Comparison of ENCODE assay signal across 1 cellular context in the genomic region with DNA sequence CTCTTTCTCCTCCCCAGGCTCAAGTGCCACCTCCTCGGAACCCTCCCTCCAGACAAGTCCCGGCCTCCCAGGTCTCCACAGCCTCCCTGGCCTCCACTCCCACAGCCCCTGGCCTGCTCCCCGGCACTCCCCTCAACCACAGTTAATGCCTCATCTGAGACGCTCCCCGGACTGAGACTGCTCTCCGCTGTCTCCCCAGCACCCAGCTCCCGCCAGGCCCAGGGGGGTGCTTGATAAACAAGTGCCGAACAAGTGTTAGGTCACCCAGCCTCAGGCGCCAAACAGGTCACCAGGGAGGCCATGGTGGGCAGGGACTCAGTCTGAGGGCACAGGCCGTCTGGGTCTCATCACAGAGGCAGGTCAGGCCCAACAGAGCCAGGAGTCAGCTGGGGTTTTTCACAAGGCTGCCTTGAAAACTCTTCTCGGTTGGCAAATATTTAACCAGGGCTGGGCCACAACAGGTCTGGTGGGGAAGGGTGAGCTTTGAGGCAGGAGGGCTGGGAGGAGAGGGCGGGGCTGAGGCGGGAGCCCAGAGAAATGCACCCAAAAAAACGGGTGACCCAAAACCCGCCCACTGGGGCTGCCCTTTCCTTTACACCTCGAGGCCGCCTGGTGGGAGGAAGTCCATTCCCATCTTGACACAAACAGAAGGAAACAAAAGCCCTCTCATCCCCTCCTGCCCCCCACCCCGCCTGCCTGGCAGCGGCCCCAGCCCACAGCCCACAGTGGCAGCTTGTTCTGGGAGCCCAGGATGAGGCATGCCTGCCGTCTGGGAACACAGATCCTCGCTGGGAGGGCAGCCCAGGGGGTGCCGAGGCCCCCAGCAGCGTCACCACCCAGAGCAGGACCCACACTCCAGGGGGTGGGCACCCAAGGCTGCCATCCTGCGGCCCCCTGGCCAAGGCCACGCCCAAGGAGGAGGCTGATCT.
A peak's percentile ranks its signal among the peaks of the same experiment; 100 is the strongest.
TF ChIP-seq lines count a peak whose summit lies in the region.

No MANE protein-coding gene starts in this region.

TF ChIP-seq in HepG2, 621 proteins besides CTCF, POLR2A, EP300 and RAD21 (continued from another document and continues in another):
- TF ChIP-seq, protein P1, sequence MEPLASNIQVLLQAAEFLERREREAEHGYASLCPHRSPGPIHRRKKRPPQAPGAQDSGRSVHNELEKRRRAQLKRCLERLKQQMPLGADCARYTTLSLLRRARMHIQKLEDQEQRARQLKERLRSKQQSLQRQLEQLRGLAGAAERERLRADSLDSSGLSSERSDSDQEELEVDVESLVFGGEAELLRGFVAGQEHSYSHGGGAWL (CRISPR knock-in tag; IDR thresholded peaks at IDR 0.05) = no peak
- TF ChIP-seq CAMTA2 (CRISPR knock-in tag; IDR thresholded peaks at IDR 0.05; ENCODE audit: borderline replicate concordance) (no peak), ZNF460 (CRISPR knock-in tag; IDR thresholded peaks at IDR 0.05; ENCODE audit: borderline replicate concordance) (no peak), MIER2 (CRISPR knock-in tag; IDR thresholded peaks at IDR 0.05) (no peak), HHEX (CRISPR knock-in tag; IDR thresholded peaks at IDR 0.05) (no peak), ZC3H13 (CRISPR knock-in tag; IDR thresholded peaks at IDR 0.05) (no peak), ZNF749 (CRISPR knock-in tag; IDR thresholded peaks at IDR 0.05; ENCODE audit: borderline replicate concordance) (no peak), ZFP36L1 (CRISPR knock-in tag; IDR thresholded peaks at IDR 0.05) (no peak), MBD4 (IDR thresholded peaks at IDR 0.05; ENCODE audit: borderline replicate concordance, low read length) (no peak), ZMYM2 (CRISPR knock-in tag; IDR thresholded peaks at IDR 0.05) (no peak; the same call in 1 of the 2 replicates), SATB2 (CRISPR knock-in tag; IDR thresholded peaks at IDR 0.05) (no peak), CEBPG (CRISPR knock-in tag; IDR thresholded peaks at IDR 0.05) (peak; percentile 3; the same call in 1 of the 2 replicates), ZZZ3 (CRISPR knock-in tag; IDR thresholded peaks at IDR 0.05; ENCODE audit: borderline replicate concordance) (no peak), AHR (CRISPR knock-in tag; IDR thresholded peaks at IDR 0.05) (no peak), KLF6 (CRISPR knock-in tag; IDR thresholded peaks at IDR 0.05) (no peak), BRD4 (CRISPR knock-in tag; IDR thresholded peaks at IDR 0.05) (no peak), DNMT3B (CRISPR knock-in tag; conservative IDR thresholded peaks at IDR 0.05) (no peak), ZSCAN30 (CRISPR knock-in tag; IDR thresholded peaks at IDR 0.05) (no peak), ZNF296 (CRISPR knock-in tag; conservative IDR thresholded peaks at IDR 0.05) (no peak), POGZ (CRISPR knock-in tag; IDR thresholded peaks at IDR 0.05) (0 out of 2 replicates have a peak, but pooled peaks have one; percentile 23), SCMH1 (CRISPR knock-in tag; IDR thresholded peaks at IDR 0.05; ENCODE audit: borderline replicate concordance) (no peak), TBX3 (IDR thresholded peaks at IDR 0.05; ENCODE audit: borderline replicate concordance) (no peak), ELF3 (CRISPR knock-in tag; IDR thresholded peaks at IDR 0.05) (no peak), BHLHE40 (IDR thresholded peaks at IDR 0.05; ENCODE audit: low read length) (no peak), RXRB (CRISPR knock-in tag; IDR thresholded peaks at IDR 0.05; ENCODE audit: borderline replicate concordance) (peak; percentile 64; the same call in 1 of the 2 replicates), ZBTB38 (CRISPR knock-in tag; IDR thresholded peaks at IDR 0.05) (peak; percentile 10; the same call in 1 of the 2 replicates)
- TF ChIP-seq, protein P2, sequence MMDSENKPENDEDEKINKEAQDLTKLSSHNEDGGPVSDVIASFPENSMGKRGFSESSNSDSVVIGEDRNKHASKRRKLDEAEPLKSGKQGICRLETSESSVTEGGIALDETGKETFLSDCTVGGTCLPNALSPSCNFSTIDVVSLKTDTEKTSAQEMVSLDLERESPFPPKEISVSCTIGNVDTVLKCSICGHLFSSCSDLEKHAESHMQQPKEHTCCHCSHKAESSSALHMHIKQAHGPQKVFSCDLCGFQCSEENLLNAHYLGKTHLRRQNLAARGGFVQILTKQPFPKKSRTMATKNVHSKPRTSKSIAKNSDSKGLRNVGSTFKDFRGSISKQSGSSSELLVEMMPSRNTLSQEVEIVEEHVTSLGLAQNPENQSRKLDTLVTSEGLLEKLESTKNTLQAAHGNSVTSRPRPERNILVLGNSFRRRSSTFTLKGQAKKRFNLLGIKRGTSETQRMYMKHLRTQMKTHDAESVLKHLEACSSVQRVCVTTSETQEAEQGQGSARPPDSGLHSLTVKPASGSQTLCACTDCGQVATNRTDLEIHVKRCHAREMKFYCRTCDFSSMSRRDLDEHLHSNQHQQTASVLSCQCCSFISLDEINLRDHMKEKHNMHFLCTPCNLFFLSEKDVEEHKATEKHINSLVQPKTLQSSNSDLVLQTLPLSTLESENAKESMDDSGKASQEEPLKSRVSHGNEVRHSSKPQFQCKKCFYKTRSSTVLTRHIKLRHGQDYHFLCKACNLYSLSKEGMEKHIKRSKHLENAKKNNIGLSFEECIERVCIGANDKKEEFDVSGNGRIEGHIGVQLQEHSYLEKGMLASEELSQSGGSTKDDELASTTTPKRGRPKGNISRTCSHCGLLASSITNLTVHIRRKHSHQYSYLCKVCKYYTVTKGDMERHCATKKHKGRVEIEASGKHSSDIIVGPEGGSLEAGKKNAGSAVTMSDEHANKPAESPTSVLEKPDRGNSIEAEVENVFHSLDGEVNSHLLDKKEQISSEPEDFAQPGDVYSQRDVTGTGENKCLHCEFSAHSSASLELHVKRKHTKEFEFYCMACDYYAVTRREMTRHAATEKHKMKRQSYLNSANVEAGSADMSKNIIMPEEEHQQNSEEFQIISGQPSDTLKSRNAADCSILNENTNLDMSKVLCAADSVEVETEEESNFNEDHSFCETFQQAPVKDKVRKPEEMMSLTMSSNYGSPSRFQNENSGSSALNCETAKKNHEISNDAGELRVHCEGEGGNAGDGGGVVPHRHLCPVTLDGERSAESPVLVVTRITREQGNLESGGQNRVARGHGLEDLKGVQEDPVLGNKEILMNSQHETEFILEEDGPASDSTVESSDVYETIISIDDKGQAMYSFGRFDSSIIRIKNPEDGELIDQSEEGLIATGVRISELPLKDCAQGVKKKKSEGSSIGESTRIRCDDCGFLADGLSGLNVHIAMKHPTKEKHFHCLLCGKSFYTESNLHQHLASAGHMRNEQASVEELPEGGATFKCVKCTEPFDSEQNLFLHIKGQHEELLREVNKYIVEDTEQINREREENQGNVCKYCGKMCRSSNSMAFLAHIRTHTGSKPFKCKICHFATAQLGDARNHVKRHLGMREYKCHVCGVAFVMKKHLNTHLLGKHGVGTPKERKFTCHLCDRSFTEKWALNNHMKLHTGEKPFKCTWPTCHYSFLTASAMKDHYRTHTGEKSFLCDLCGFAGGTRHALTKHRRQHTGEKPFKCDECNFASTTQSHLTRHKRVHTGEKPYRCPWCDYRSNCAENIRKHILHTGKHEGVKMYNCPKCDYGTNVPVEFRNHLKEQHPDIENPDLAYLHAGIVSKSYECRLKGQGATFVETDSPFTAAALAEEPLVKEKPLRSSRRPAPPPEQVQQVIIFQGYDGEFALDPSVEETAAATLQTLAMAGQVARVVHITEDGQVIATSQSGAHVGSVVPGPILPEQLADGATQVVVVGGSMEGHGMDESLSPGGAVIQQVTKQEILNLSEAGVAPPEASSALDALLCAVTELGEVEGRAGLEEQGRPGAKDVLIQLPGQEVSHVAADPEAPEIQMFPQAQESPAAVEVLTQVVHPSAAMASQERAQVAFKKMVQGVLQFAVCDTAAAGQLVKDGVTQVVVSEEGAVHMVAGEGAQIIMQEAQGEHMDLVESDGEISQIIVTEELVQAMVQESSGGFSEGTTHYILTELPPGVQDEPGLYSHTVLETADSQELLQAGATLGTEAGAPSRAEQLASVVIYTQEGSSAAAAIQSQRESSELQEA (CRISPR knock-in tag; IDR thresholded peaks at IDR 0.05; ENCODE audit: not compliant biosample characterization) = no peak
- TF ChIP-seq, protein P3, sequence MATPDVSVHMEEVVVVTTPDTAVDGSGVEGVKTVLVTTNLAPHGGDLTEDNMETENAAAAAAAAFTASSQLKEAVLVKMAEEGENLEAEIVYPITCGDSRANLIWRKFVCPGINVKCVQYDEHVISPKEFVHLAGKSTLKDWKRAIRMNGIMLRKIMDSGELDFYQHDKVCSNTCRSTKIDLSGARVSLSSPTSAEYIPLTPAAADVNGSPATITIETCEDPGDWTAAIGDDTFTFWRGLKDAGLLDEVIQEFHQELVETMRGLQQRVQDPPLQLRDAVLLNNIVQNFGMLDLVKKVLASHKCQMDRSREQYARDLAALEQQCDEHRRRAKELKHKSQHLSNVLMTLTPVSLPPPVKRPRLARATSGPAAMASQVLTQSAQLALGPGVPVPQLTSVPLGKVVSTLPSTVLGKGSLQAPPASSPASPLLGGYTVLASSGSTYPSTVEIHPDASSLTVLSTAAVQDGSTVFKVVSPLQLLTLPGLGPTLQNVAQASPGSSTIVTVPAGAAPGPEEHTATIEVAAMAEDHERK (CRISPR knock-in tag; IDR thresholded peaks at IDR 0.05; ENCODE audit: low read depth) = no peak
- TF ChIP-seq, protein P4, sequence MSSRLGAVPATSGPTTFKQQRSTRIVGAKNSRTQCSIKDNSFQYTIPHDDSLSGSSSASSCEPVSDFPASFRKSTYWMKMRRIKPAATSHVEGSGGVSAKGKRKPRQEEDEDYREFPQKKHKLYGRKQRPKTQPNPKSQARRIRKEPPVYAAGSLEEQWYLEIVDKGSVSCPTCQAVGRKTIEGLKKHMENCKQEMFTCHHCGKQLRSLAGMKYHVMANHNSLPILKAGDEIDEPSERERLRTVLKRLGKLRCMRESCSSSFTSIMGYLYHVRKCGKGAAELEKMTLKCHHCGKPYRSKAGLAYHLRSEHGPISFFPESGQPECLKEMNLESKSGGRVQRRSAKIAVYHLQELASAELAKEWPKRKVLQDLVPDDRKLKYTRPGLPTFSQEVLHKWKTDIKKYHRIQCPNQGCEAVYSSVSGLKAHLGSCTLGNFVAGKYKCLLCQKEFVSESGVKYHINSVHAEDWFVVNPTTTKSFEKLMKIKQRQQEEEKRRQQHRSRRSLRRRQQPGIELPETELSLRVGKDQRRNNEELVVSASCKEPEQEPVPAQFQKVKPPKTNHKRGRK (CRISPR knock-in tag; IDR thresholded peaks at IDR 0.05) = no peak
- TF ChIP-seq, protein P5, sequence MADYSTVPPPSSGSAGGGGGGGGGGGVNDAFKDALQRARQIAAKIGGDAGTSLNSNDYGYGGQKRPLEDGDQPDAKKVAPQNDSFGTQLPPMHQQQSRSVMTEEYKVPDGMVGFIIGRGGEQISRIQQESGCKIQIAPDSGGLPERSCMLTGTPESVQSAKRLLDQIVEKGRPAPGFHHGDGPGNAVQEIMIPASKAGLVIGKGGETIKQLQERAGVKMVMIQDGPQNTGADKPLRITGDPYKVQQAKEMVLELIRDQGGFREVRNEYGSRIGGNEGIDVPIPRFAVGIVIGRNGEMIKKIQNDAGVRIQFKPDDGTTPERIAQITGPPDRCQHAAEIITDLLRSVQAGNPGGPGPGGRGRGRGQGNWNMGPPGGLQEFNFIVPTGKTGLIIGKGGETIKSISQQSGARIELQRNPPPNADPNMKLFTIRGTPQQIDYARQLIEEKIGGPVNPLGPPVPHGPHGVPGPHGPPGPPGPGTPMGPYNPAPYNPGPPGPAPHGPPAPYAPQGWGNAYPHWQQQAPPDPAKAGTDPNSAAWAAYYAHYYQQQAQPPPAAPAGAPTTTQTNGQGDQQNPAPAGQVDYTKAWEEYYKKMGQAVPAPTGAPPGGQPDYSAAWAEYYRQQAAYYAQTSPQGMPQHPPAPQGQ (CRISPR knock-in tag; IDR thresholded peaks at IDR 0.05; ENCODE audit: borderline replicate concordance) = no peak
- TF ChIP-seq, protein P6, sequence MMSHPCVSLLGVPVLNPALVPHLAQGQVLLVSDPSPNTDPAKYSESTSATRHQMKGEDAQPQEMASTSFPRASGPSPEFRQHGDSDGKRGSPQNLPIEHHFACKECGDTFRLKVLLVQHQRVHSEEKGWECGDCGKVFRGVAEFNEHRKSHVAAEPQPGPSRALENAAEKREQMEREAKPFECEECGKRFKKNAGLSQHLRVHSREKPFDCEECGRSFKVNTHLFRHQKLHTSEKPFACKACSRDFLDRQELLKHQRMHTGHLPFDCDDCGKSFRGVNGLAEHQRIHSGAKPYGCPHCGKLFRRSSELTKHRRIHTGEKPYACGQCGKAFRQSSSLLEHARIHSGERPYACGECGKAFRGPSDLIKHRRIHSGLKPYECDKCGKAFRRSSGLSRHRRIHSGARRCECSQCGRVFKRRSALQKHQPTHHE (CRISPR knock-in tag; IDR thresholded peaks at IDR 0.05; ENCODE audit: borderline replicate concordance) = 0 out of 2 replicates have a peak, but pooled peaks have one; percentile 21
- TF ChIP-seq, protein P7, sequence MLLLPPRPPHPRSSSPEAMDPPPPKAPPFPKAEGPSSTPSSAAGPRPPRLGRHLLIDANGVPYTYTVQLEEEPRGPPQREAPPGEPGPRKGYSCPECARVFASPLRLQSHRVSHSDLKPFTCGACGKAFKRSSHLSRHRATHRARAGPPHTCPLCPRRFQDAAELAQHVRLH (CRISPR knock-in tag; IDR thresholded peaks at IDR 0.05; ENCODE audit: borderline replicate concordance, low read depth) = 0 out of 2 replicates have a peak, but pooled peaks have one; percentile 31
- TF ChIP-seq, protein P8, sequence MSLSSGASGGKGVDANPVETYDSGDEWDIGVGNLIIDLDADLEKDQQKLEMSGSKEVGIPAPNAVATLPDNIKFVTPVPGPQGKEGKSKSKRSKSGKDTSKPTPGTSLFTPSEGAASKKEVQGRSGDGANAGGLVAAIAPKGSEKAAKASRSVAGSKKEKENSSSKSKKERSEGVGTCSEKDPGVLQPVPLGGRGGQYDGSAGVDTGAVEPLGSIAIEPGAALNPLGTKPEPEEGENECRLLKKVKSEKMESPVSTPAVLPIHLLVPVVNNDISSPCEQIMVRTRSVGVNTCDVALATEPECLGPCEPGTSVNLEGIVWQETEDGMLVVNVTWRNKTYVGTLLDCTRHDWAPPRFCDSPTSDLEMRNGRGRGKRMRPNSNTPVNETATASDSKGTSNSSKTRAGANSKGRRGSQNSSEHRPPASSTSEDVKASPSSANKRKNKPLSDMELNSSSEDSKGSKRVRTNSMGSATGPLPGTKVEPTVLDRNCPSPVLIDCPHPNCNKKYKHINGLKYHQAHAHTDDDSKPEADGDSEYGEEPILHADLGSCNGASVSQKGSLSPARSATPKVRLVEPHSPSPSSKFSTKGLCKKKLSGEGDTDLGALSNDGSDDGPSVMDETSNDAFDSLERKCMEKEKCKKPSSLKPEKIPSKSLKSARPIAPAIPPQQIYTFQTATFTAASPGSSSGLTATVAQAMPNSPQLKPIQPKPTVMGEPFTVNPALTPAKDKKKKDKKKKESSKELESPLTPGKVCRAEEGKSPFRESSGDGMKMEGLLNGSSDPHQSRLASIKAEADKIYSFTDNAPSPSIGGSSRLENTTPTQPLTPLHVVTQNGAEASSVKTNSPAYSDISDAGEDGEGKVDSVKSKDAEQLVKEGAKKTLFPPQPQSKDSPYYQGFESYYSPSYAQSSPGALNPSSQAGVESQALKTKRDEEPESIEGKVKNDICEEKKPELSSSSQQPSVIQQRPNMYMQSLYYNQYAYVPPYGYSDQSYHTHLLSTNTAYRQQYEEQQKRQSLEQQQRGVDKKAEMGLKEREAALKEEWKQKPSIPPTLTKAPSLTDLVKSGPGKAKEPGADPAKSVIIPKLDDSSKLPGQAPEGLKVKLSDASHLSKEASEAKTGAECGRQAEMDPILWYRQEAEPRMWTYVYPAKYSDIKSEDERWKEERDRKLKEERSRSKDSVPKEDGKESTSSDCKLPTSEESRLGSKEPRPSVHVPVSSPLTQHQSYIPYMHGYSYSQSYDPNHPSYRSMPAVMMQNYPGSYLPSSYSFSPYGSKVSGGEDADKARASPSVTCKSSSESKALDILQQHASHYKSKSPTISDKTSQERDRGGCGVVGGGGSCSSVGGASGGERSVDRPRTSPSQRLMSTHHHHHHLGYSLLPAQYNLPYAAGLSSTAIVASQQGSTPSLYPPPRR (CRISPR knock-in tag; IDR thresholded peaks at IDR 0.05; ENCODE audit: borderline replicate concordance) = peak; percentile 75
